10 cellular contexts compared by ENCODE assay signal in the genomic region with DNA sequence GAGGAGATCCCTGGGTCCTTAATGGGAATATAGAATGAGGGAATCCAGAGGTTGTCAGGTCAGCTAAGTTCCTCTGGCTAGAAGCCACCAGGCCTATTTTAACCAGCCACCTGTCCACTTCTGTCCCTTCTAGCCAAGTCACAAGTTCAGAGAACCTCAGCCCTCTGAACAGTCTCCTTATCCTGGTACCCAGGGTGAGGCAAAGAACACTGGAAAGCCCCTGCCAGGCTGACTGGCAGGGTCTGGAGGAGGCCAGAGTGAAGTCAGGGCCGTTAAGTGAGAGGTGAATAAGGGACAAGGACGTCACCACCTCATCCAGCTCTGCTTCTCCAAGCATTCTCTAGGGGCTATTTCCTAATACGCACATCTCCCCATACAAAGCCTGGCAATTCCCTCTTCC. TPM values are rescaled to one million over a fixed set of nuclear protein-coding genes. Genes with fewer than 3 reads are reported as not detected.
DNase-seq lines count a peak whose midpoint lies in the region; ATAC-seq lines count a peak whose summit lies in the region.
"Had no signal": no experiment of that assay in that cellular context is flagged by ENCODE, and none has a peak within 500 bp of the region (broad histone marks: within the 10 kb centered on the region; RNA-seq: fewer than 3 reads in every experiment).

No MANE protein-coding gene starts in this region.

- H3K4me1 ChIP-seq in trophoblast cell (ENCODE audit: control insufficient read depth in 1 of 2, insufficient read depth in 2 of 2, low read length in 2 of 2), result peaks cover 6 to 10% of the 10 kb centered on the region in 2 experiments

- no peaks in the 10 kb centered on the region for H3K9me3 ChIP-seq in trophoblast cell (ENCODE audit: insufficient read depth, low read depth, low read length)
- H3K9me3 ChIP-seq: SJCRH30 had no signal

- H2BK12ac ChIP-seq in trophoblast cell (ENCODE audit: low read length), result no peak overlapping the region

- no peak for ATAC-seq in GM21717 (IDR thresholded peaks at IDR 0.05; ENCODE audit: unreplicated experiment)

- H3K4me3 Mint-ChIP-seq in activated T-cell treated with anti-CD3 and anti-CD28 coated beads, Interleukin-2, amount 50 U/mL, for 24 hours, result peak overlapping the region; percentile 89
- peak overlapping the region; percentile 98 for H3K4me3 Mint-ChIP-seq in activated T-helper 1 cell treated with anti-CD3 and anti-CD28 coated beads, Interleukin-12 subunit alpha, Interleukin-12 subunit beta, Interleukin-2, Interleukin-4 antibody, amounts not matched to agents 30 ng/mL and 10 ng/mL and 1 ng/mL, durations not matched to agents 14 hours and 24 hours and 36 hours

- H3K4ac ChIP-seq in trophoblast cell (ENCODE audit: low read depth, low read length), result peak overlapping the region; percentile 66

- WGBS in trophoblast cell (ENCODE audit: extremely low coverage, insufficient coverage, insufficient read length), result no CpG with 5 or more reads among the region's 3 CpGs

- no peak for DNase-seq in activated T-cell treated with anti-CD3 and anti-CD28 coated beads, Interleukin-2, amount 50 U/mL, for 24 hours
- DNase-seq in activated T-cell treated with anti-CD3 and anti-CD28 coated beads, Interleukin-2, amount 50 U/mL, for 1 hour, result no peak
- no peak for DNase-seq in activated T-helper 1 cell treated with anti-CD3 and anti-CD28 coated beads, Interleukin-12 subunit alpha, Interleukin-12 subunit beta, Interleukin-2, Interleukin-4 antibody, amounts not matched to agents 30 ng/mL and 10 ng/mL and 1 ng/mL, durations not matched to agents 14 hours and 24 hours and 36 hours (ENCODE audit: low spot score)
- no peak for DNase-seq in trophoblast cell
- no peak for DNase-seq in AG20443 (ENCODE audit: low spot score)
- DNase-seq: dermis blood vessel endothelial cell, hippocampal formation, NCI-H2171, SJCRH30 had no signal

- no peaks in the 10 kb centered on the region for H3K9me3 Mint-ChIP-seq in activated T-cell treated with anti-CD3 and anti-CD28 coated beads, Interleukin-2, amount 50 U/mL, for 24 hours
- no peaks in the 10 kb centered on the region for H3K9me3 Mint-ChIP-seq in activated T-helper 1 cell treated with anti-CD3 and anti-CD28 coated beads, Interleukin-12 subunit alpha, Interleukin-12 subunit beta, Interleukin-2, Interleukin-4 antibody, amounts not matched to agents 30 ng/mL and 10 ng/mL and 1 ng/mL, durations not matched to agents 14 hours and 24 hours and 36 hours

- peak overlapping the region; percentile 95 for H3K27ac Mint-ChIP-seq in activated T-cell treated with anti-CD3 and anti-CD28 coated beads, Interleukin-2, amount 50 U/mL, for 24 hours
- no peak overlapping the region for H3K27ac Mint-ChIP-seq in activated T-helper 1 cell treated with anti-CD3 and anti-CD28 coated beads, Interleukin-12 subunit alpha, Interleukin-12 subunit beta, Interleukin-2, Interleukin-4 antibody, amounts not matched to agents 30 ng/mL and 10 ng/mL and 1 ng/mL, durations not matched to agents 14 hours and 24 hours and 36 hours

- H3K18ac ChIP-seq in trophoblast cell (ENCODE audit: low read length), result no peak overlapping the region

- peak overlapping the region; percentile 31 for H3K23ac ChIP-seq in trophoblast cell (ENCODE audit: low read length)

- H3K36me3 Mint-ChIP-seq in activated T-cell treated with anti-CD3 and anti-CD28 coated beads, Interleukin-2, amount 50 U/mL, for 24 hours (ENCODE audit: low read depth), result peaks cover 74% of the 10 kb centered on the region
- H3K36me3 Mint-ChIP-seq in activated T-helper 1 cell treated with anti-CD3 and anti-CD28 coated beads, Interleukin-12 subunit alpha, Interleukin-12 subunit beta, Interleukin-2, Interleukin-4 antibody, amounts not matched to agents 30 ng/mL and 10 ng/mL and 1 ng/mL, durations not matched to agents 14 hours and 24 hours and 36 hours (ENCODE audit: low read depth), result peaks cover 34% of the 10 kb centered on the region

- no peaks in the 10 kb centered on the region for H3K27me3 ChIP-seq in trophoblast cell (ENCODE audit: insufficient read depth, low read length)
- H3K27me3 ChIP-seq: SJCRH30 had no signal

- H4K12ac ChIP-seq in trophoblast cell (ENCODE audit: low read depth, low read length), result no peak overlapping the region

- no peak overlapping the region for H3K9ac ChIP-seq in trophoblast cell (ENCODE audit: low read length)

- H3K79me1 ChIP-seq in trophoblast cell (ENCODE audit: low read length), result peaks cover 17% of the 10 kb centered on the region

- peaks cover 30% of the 10 kb centered on the region for H3K79me2 ChIP-seq in trophoblast cell (ENCODE audit: control insufficient read depth, insufficient read depth, low read length, poor library complexity)

- no peak overlapping the region for H3K14ac ChIP-seq in trophoblast cell (ENCODE audit: low read length)

- no peaks in the 10 kb centered on the region for H3K27me3 Mint-ChIP-seq in activated T-cell treated with anti-CD3 and anti-CD28 coated beads, Interleukin-2, amount 50 U/mL, for 24 hours
- peaks cover 5% of the 10 kb centered on the region for H3K27me3 Mint-ChIP-seq in activated T-helper 1 cell treated with anti-CD3 and anti-CD28 coated beads, Interleukin-12 subunit alpha, Interleukin-12 subunit beta, Interleukin-2, Interleukin-4 antibody, amounts not matched to agents 30 ng/mL and 10 ng/mL and 1 ng/mL, durations not matched to agents 14 hours and 24 hours and 36 hours (ENCODE audit: insufficient read depth)

- no peak overlapping the region for H3K27ac ChIP-seq in trophoblast cell (ENCODE audit: low read depth, low read length)
- H3K27ac ChIP-seq: SJCRH30 had no signal

- peaks cover 19 to 25% of the 10 kb centered on the region in 2 experiments for H3K36me3 ChIP-seq in trophoblast cell (ENCODE audit: control insufficient read depth in 1 of 2, insufficient read depth in 2 of 2, low read length in 2 of 2)

- H2BK5ac ChIP-seq in trophoblast cell (ENCODE audit: low read depth, low read length, poor library complexity), result no peak overlapping the region

- H3K4me3 ChIP-seq in trophoblast cell (ENCODE audit: low read depth, low read length), result no peak overlapping the region
- H3K4me3 ChIP-seq: SJCRH30 had no signal

- no peak overlapping the region for H4K91ac ChIP-seq in trophoblast cell (ENCODE audit: low read depth, low read length)

- H2BK120ac ChIP-seq in trophoblast cell (ENCODE audit: insufficient read depth, low read length, poor library complexity), result no peak overlapping the region

- intact Hi-C loops in activated T-helper 1 cell treated with anti-CD3 and anti-CD28 coated beads, Interleukin-12 subunit alpha, Interleukin-12 subunit beta, Interleukin-2, Interleukin-4 antibody, amounts not matched to agents 30 ng/mL and 10 ng/mL and 1 ng/mL, durations not matched to agents 14 hours and 24 hours and 36 hours (cut with micrococcal nuclease), result no loop called here

- H4K8ac ChIP-seq in trophoblast cell (ENCODE audit: low read depth, low read length), result no peak overlapping the region

- no peak overlapping the region for H2AK5ac ChIP-seq in trophoblast cell (ENCODE audit: low read length)

- H2AFZ ChIP-seq in trophoblast cell (ENCODE audit: insufficient read depth, low read length, poor library complexity), result no peak overlapping the region

- peaks cover 41% of the 10 kb centered on the region for H3K4me1 Mint-ChIP-seq in activated T-cell treated with anti-CD3 and anti-CD28 coated beads, Interleukin-2, amount 50 U/mL, for 24 hours (ENCODE audit: low read depth)
- peaks cover 39% of the 10 kb centered on the region for H3K4me1 Mint-ChIP-seq in activated T-helper 1 cell treated with anti-CD3 and anti-CD28 coated beads, Interleukin-12 subunit alpha, Interleukin-12 subunit beta, Interleukin-2, Interleukin-4 antibody, amounts not matched to agents 30 ng/mL and 10 ng/mL and 1 ng/mL, durations not matched to agents 14 hours and 24 hours and 36 hours (ENCODE audit: low read depth)

- no peak overlapping the region for H3K4me2 ChIP-seq in trophoblast cell (ENCODE audit: low read length)

RNA-seq across cellular contexts. Expression of a gene that starts 2.7 kb away (rescaled TPM):
- total RNA-seq in activated T-helper 1 cell treated with anti-CD3 and anti-CD28 coated beads, Interleukin-12 subunit alpha, Interleukin-12 subunit beta, Interleukin-2, Interleukin-4 antibody, amounts not matched to agents 30 ng/mL and 10 ng/mL and 1 ng/mL, durations not matched to agents 14 hours and 24 hours and 36 hours, result 191 and 193 TPM in 2 replicates
- 137 and 140 TPM in 2 replicates for polyA plus RNA-seq in trophoblast cell (2013)

RNA-seq across cellular contexts. Expression of a gene that starts 3.2 kb away (rescaled TPM):
- total RNA-seq in activated T-helper 1 cell treated with anti-CD3 and anti-CD28 coated beads, Interleukin-12 subunit alpha, Interleukin-12 subunit beta, Interleukin-2, Interleukin-4 antibody, amounts not matched to agents 30 ng/mL and 10 ng/mL and 1 ng/mL, durations not matched to agents 14 hours and 24 hours and 36 hours, result 73.6 and 75.5 TPM in 2 replicates
- 47.1 and 48.7 TPM in 2 replicates for polyA plus RNA-seq in trophoblast cell (2013)

RNA-seq across cellular contexts. Expression of a gene that starts 6.6 kb away (rescaled TPM):
- total RNA-seq in activated T-helper 1 cell treated with anti-CD3 and anti-CD28 coated beads, Interleukin-12 subunit alpha, Interleukin-12 subunit beta, Interleukin-2, Interleukin-4 antibody, amounts not matched to agents 30 ng/mL and 10 ng/mL and 1 ng/mL, durations not matched to agents 14 hours and 24 hours and 36 hours, result 146 and 148 TPM in 2 replicates
- polyA plus RNA-seq in trophoblast cell (2013), result 1,014 and 1,021 TPM in 2 replicates

RNA-seq across cellular contexts. Expression of a gene that starts 9.6 kb away (rescaled TPM):
- total RNA-seq in activated T-helper 1 cell treated with anti-CD3 and anti-CD28 coated beads, Interleukin-12 subunit alpha, Interleukin-12 subunit beta, Interleukin-2, Interleukin-4 antibody, amounts not matched to agents 30 ng/mL and 10 ng/mL and 1 ng/mL, durations not matched to agents 14 hours and 24 hours and 36 hours, result 52.5 and 55.4 TPM in 2 replicates
- 127 and 128 TPM in 2 replicates for polyA plus RNA-seq in trophoblast cell (2013)

RNA-seq across cellular contexts. Expression of a gene that starts 13.5 kb away (rescaled TPM):
- 0.15 and 0.60 TPM in 2 replicates for total RNA-seq in activated T-helper 1 cell treated with anti-CD3 and anti-CD28 coated beads, Interleukin-12 subunit alpha, Interleukin-12 subunit beta, Interleukin-2, Interleukin-4 antibody, amounts not matched to agents 30 ng/mL and 10 ng/mL and 1 ng/mL, durations not matched to agents 14 hours and 24 hours and 36 hours
- 109 and 117 TPM in 2 replicates for polyA plus RNA-seq in trophoblast cell (2013)
